In genomic region chr4:170691168-170691567, GRCh38 we compare ENCODE assay signal across 24 cellular contexts.
"Had no signal": no experiment of that assay in that cellular context is flagged by ENCODE, and none has a peak within 500 bp of the region (broad histone marks: within the 10 kb centered on the region; RNA-seq: fewer than 3 reads in every experiment).

No MANE protein-coding gene starts in this region.

- H3K4me3 ChIP-seq: coronary artery, lower lobe of right lung, ovary, right lobe of liver, suprapubic skin, transverse colon, upper lobe of right lung, uterus had no signal

- ATAC-seq: effector memory CD8-positive, alpha-beta T cell; left ventricle myocardium superior; lower lobe of right lung; naive thymus-derived CD8-positive, alpha-beta T cell; right lobe of liver; stimulated activated naive CD8-positive, alpha-beta T cell treated with anti-CD3 and anti-CD28 coated beads, Interleukin-15, amount 100 ng/mL, for 72 hours; upper lobe of right lung had no signal

- DNase-seq: effector memory CD8-positive, alpha-beta T cell; hypothalamus; immature natural killer cell; islet precursor cell; kidney glomerular epithelial cell; left ventricle myocardium superior; lower lobe of right lung; naive thymus-derived CD8-positive, alpha-beta T cell; nephron progenitor cell; occipital lobe; ovary; right lobe of liver; small intestine; stimulated activated CD4-positive, alpha-beta T cell treated with anti-CD3 and anti-CD28 coated beads, Interleukin-12 subunit alpha, Interleukin-12 subunit beta, amount 100 ng/mL, for 4 hours; stimulated activated CD4-positive, alpha-beta T cell treated with anti-CD3 and anti-CD28 coated beads, Interleukin-1b, Interleukin-23, amount 100 ng/mL, for 48 hours; stimulated activated CD4-positive, alpha-beta T cell treated with anti-CD3 and anti-CD28 coated beads, Interleukin-4, amount 100 ng/mL, for 1 hour; stimulated activated CD8-positive, alpha-beta memory T cell treated with anti-CD3 and anti-CD28 coated beads, Interleukin-4, amount 100 ng/mL, for 48 hours; stimulated activated naive CD4-positive, alpha-beta T cell; stimulated activated naive CD8-positive, alpha-beta T cell treated with anti-CD3 and anti-CD28 coated beads, Interleukin-15, amount 100 ng/mL, for 72 hours; transverse colon; upper lobe of right lung; uterus had no signal
